In the genomic region with DNA sequence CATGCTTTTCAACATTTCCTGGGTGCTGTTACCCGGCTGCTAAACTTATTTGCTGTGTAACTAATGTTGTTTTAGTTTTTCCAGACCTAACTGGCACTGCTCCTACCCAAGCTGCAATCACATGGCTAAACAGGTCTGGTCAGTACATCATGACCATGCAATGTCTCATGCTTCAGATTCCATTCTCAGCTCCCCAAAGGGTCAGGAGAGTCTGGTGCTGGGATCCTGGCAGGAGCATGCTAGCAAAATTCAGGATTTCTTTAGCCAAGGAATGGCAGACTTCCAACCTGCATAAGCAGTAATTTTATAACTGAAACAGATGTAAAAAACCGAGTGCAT, we compare ENCODE assay signal across 10 cellular contexts. TPM values are rescaled to one million over a fixed set of nuclear protein-coding genes. Genes with fewer than 3 reads are reported as not detected.
A peak's percentile ranks its signal among the peaks of the same experiment; 100 is the strongest.
DNase-seq lines count a peak whose midpoint lies in the region; FAIRE-seq and TF ChIP-seq lines count a peak whose summit lies in the region.
"Had no signal": no experiment of that assay in that cellular context is flagged by ENCODE, and none has a peak within 500 bp of the region (broad histone marks: within the 10 kb centered on the region; RNA-seq: fewer than 3 reads in every experiment).

No MANE protein-coding gene starts in this region.

- H2AFZ ChIP-seq in H9 (ENCODE audit: low read length), result no peak overlapping the region

- H4K20me1 ChIP-seq in H9 (ENCODE audit: control insufficient read depth, insufficient read depth, insufficient read length), result no peaks in the 10 kb centered on the region

- H3K9ac ChIP-seq in mesendoderm (ENCODE audit: low read length), result no peak overlapping the region
- H3K9ac ChIP-seq in H9 (ENCODE audit: extremely low read depth, insufficient read length, low read length), result no peak overlapping the region

- H2AK5ac ChIP-seq in mesendoderm (ENCODE audit: low read length), result no peak overlapping the region
- no peak overlapping the region for H2AK5ac ChIP-seq in H9 (ENCODE audit: insufficient read length, low read length)

- H3T11ph ChIP-seq in H9 (ENCODE audit: low read length), result no peak overlapping the region

- H3K4me1 ChIP-seq in mesendoderm (ENCODE audit: control insufficient read depth, low read depth, low read length), result peaks cover 2% of the 10 kb centered on the region
- peaks cover 47% of the 10 kb centered on the region for H3K4me1 ChIP-seq in vagina
- peaks cover 3% of the 10 kb centered on the region; the same call in 1 of the 2 replicates for H3K4me1 ChIP-seq in H9 (ENCODE audit: insufficient read depth, low read length)

- H4K5ac ChIP-seq in mesendoderm (ENCODE audit: low read length) (no peak overlapping the region), H9 (ENCODE audit: insufficient read length, low read depth, low read length) (no peak overlapping the region)

- peaks cover 14% of the 10 kb centered on the region for H3K27me3 Mint-ChIP-seq in H9 (ENCODE audit: low read depth)

- H2BK12ac ChIP-seq in H9 (ENCODE audit: insufficient read length, low read depth, low read length), result no peak overlapping the region

- H3K23ac ChIP-seq in mesendoderm (ENCODE audit: low read length) (no peak overlapping the region), H9 (ENCODE audit: insufficient read length, low read depth, low read length) (no peak overlapping the region)

- H3K36me3 Mint-ChIP-seq in H9 (ENCODE audit: insufficient read depth in 1 of 3, low read depth in 3 of 3), result peaks cover 3 to 4% (median 4%) of the 10 kb centered on the region in 3 experiments; a peak in 5 of 7 replicates

- no peak overlapping the region for H2BK120ac ChIP-seq in mesendoderm (ENCODE audit: low read depth, low read length)
- no peak overlapping the region for H2BK120ac ChIP-seq in H9 (ENCODE audit: low read depth, low read length, poor library complexity, severe bottlenecking)

- H3K18ac ChIP-seq in mesendoderm (ENCODE audit: low read length), result no peak overlapping the region
- no peak overlapping the region for H3K18ac ChIP-seq in H9 (ENCODE audit: insufficient read length, low read depth, low read length)

- H2BK20ac ChIP-seq in H9 (ENCODE audit: low read depth, low read length, poor library complexity, severe bottlenecking), result no peak overlapping the region

- TF ChIP-seq POLR2A in vagina (IDR thresholded peaks at IDR 0.05), result no peak

- H3K4me3 ChIP-seq in mesendoderm (ENCODE audit: low read length) (no peak overlapping the region), vagina (no peak overlapping the region)

- H4K91ac ChIP-seq in H9 (ENCODE audit: insufficient read length, low read depth, low read length), result no peak overlapping the region

- H3K27ac ChIP-seq in mesendoderm (ENCODE audit: low read depth, low read length) (no peak overlapping the region), vagina (peak overlapping the region; percentile 77), H9 (ENCODE audit: insufficient read length, low read depth, low read length) (no peak overlapping the region)

- H3K14ac ChIP-seq in H9 (ENCODE audit: insufficient read depth, low read length), result no peak overlapping the region

- H4K8ac ChIP-seq in mesendoderm (ENCODE audit: low read depth, low read length), result no peak overlapping the region
- H4K8ac ChIP-seq in H9 (replicated peaks; ENCODE audit: insufficient read length, low read depth, low read length), result no peak overlapping the region

- H3K23me2 ChIP-seq in H9 (ENCODE audit: insufficient read length, low read depth, low read length, poor library complexity, severe bottlenecking), result no peaks in the 10 kb centered on the region

- no peak overlapping the region for H3K4me2 ChIP-seq in mesendoderm (ENCODE audit: low read length)
- H3K4me2 ChIP-seq in H9 (ENCODE audit: insufficient read depth, insufficient read length, low read length), result no peak overlapping the region

- no peak overlapping the region for H3K56ac ChIP-seq in mesendoderm (ENCODE audit: low read length)
- no peak overlapping the region for H3K56ac ChIP-seq in H9 (ENCODE audit: insufficient read length, low read depth, low read length)

- no peaks in the 10 kb centered on the region for H3K79me1 ChIP-seq in mesendoderm (ENCODE audit: low read length)
- H3K79me1 ChIP-seq in H9 (ENCODE audit: insufficient read depth, low read depth, low read length, poor library complexity, severe bottlenecking), result no peaks in the 10 kb centered on the region

- H3K36me3 ChIP-seq in mesendoderm (ENCODE audit: control insufficient read depth, insufficient read depth, low read length), result no peaks in the 10 kb centered on the region
- H3K36me3 ChIP-seq in vagina, result no peaks in the 10 kb centered on the region

- no peaks in the 10 kb centered on the region for H3K9me3 ChIP-seq in vagina
- no peaks in the 10 kb centered on the region for H3K9me3 ChIP-seq in H9 (ENCODE audit: control insufficient read depth, low read depth, low read length)

- no CpG with 5 or more reads among the region's 2 CpGs for WGBS in mesendoderm (ENCODE audit: extremely low coverage, insufficient coverage, low lambda C conversion rate)
- no CpG with 5 or more reads among the region's 2 CpGs for WGBS in H9 (ENCODE audit: extremely low coverage, insufficient read length, low lambda C conversion rate)

- intact Hi-C loops in vagina (cut with DNase I), result loop anchor here (5.0 to 10.0 kb wide), 2 partner anchors 81 to 238 kb away; a partner anchor contains a TSS

- H3K79me2 ChIP-seq in mesendoderm (ENCODE audit: control insufficient read depth, insufficient read depth, low read length) (no peaks in the 10 kb centered on the region), H9 (ENCODE audit: insufficient read depth, low read length) (no peaks in the 10 kb centered on the region)

- H2BK15ac ChIP-seq in mesendoderm (replicated peaks; ENCODE audit: low read depth) (no peak overlapping the region), H9 (ENCODE audit: low read depth, low read length) (no peak overlapping the region)

- H3K4me1 Mint-ChIP-seq in H9, result peaks cover 44 to 47% of the 10 kb centered on the region in 2 experiments

- H3K4ac ChIP-seq in mesendoderm (ENCODE audit: low read depth, low read length), result no peak overlapping the region
- H3K4ac ChIP-seq in H9 (ENCODE audit: low read depth, low read length), result no peak overlapping the region

- peak; percentile 94 for FAIRE-seq in endometrium (lab: Jason Lieb, UNC)

- H3K4me3 Mint-ChIP-seq in H9, result peak overlapping the region in 1 of 2 experiments; percentile 27; a peak in 2 of 5 replicates

- TF ChIP-seq CTCF in vagina (IDR thresholded peaks at IDR 0.05) (no peak), H9 (conservative IDR thresholded peaks at IDR 0.05) (no peak)

- H3K27me3 ChIP-seq in mesendoderm (ENCODE audit: insufficient read depth, low read length, poor library complexity) (no peaks in the 10 kb centered on the region), vagina (no peaks in the 10 kb centered on the region), H9 (ENCODE audit: insufficient read depth, low read length) (no peaks in the 10 kb centered on the region)

- no peak overlapping the region for H3K27ac Mint-ChIP-seq in H9

- peak; percentile 1 for DNase-seq in NCI-H2029 (lab: John Stamatoyannopoulos, UW)
- DNase-seq in NCI-H2029 treated with DMSO at 0.1 percent for 48 hours (lab: John Stamatoyannopoulos, UW), result no peak
- peak; percentile 79 for DNase-seq in mesendoderm
- peak in 1 of 2 donors; percentile 93 for DNase-seq in vagina (ENCODE audit: extremely low spot score in 2 of 2)
- no peak for DNase-seq in NCI-H1092 (lab: John Stamatoyannopoulos, UW)
- no peak for DNase-seq in H9
- no peak for DNase-seq in NAMALWA (ENCODE audit: low spot score)
- DNase-seq: 8988T, H7 had no signal

- no peak overlapping the region for H2BK5ac ChIP-seq in mesendoderm (ENCODE audit: low read length)
- no peak overlapping the region for H2BK5ac ChIP-seq in H9 (ENCODE audit: insufficient read length, low read length)

- peaks cover 9 to 12% of the 10 kb centered on the region in 2 experiments; a peak in 4 of 5 replicates for H3K9me3 Mint-ChIP-seq in H9

RNA-seq across cellular contexts. Expression of a gene that starts 12.6 kb away (rescaled TPM):
- 103 TPM for polyA plus RNA-seq in mesendoderm (2013, experiment 1 of 2)
- 103 TPM for polyA plus RNA-seq in mesendoderm (2013, experiment 2 of 2)
- total RNA-seq in vagina (5.2 TPM), H9 (2021) (112 and 124 TPM in 2 replicates)

Comparison
In these comparisons a context has a peak if more than half of its experiments do, and no peak if none do; other contexts are left out.
1. DNase-seq: peak in NCI-H2029 (single experiment) and mesendoderm (single experiment); none in NCI-H2029 treated with DMSO at 0.1 percent for 48 hours (single experiment), NCI-H1092 (single experiment), H9 (single experiment) and NAMALWA (single experiment).
2. RNA of a gene that starts 12.6 kb away (total RNA-seq): 112 to 124 TPM in H9; 5.2 TPM in vagina (single experiment); every median in the first group is over 10 times any median in the second.